In the genomic region with DNA sequence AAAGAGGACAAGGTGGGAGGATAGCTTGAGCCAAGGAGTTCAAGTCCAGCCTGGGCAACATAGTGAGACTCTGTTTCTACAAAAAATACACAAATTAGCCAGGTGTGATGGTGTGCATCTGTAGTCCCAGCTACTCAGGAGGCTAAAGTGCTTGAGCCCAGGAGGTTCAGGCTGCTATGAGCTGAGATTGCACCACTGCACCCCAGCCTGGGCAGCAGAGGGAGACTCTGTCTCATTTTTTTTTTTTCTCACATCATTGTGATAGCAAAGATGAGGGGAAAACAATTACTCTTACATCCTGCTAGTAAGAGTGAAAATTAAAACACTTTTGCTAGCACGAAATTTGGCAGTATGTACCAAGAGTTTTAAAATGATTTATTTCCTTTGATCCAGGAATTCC, we compare ENCODE assay signal across 14 cellular contexts.
DNase-seq lines count a peak whose midpoint lies in the region; ATAC-seq and TF ChIP-seq lines count a peak whose summit lies in the region.
"Had no signal": no experiment of that assay in that cellular context is flagged by ENCODE, and none has a peak within 500 bp of the region (broad histone marks: within the 10 kb centered on the region; RNA-seq: fewer than 3 reads in every experiment).

No MANE protein-coding gene starts in this region.

- H3K4me1 Mint-ChIP-seq in MCF 10A (ENCODE audit: insufficient read depth, unreplicated experiment) (no peaks in the 10 kb centered on the region), WTC11 (peaks cover 6% of the 10 kb centered on the region)
- no peaks in the 10 kb centered on the region for H3K4me1 Mint-ChIP-seq in activated naive CD8-positive, alpha-beta T cell treated with anti-CD3 and anti-CD28 coated beads, Interleukin-2, amount 50 U/mL, for 24 hours
- H3K4me1 Mint-ChIP-seq: B cell, IgD-negative memory B cell had no signal

- H3K36me3 ChIP-seq in breast epithelium (no peaks in the 10 kb centered on the region), Karpas-422 (ENCODE audit: insufficient read depth, low read length) (no peaks in the 10 kb centered on the region)

- TF ChIP-seq CTCF in MCF 10A (IDR thresholded peaks at IDR 0.05; ENCODE audit: unreplicated experiment) (no peak), breast epithelium (IDR thresholded peaks at IDR 0.05) (no peak), WTC11 (IDR thresholded peaks at IDR 0.05) (no peak)

- no peak overlapping the region for H3K9ac ChIP-seq in Karpas-422 (ENCODE audit: low read length)

- intact Hi-C loops in MCF 10A (cut with micrococcal nuclease) (no loop called here), breast epithelium (cut with DNase I; ENCODE audit: low total_unique reads) (no loop called here)

- H3K79me2 ChIP-seq in Karpas-422 (ENCODE audit: low read length) = no peaks in the 10 kb centered on the region

- H3K27ac Mint-ChIP-seq in MCF 10A (ENCODE audit: low read depth, unreplicated experiment) (no peak overlapping the region), WTC11 (no peak overlapping the region)
- H3K27ac Mint-ChIP-seq in activated naive CD8-positive, alpha-beta T cell treated with anti-CD3 and anti-CD28 coated beads, Interleukin-2, amount 50 U/mL, for 24 hours = no peak overlapping the region
- H3K27ac Mint-ChIP-seq: B cell; CD4-positive, alpha-beta T cell; IgD-negative memory B cell had no signal

- DNase-seq in MCF 10A (ENCODE audit: unreplicated experiment) = peak; percentile 6
- DNase-seq in breast epithelium (ENCODE audit: low spot score in 2 of 2) = no peak
- DNase-seq in Karpas-422 = peak; percentile 74
- no peak for DNase-seq in WTC11 (ENCODE audit: low spot score)
- DNase-seq in activated naive CD8-positive, alpha-beta T cell treated with anti-CD3 and anti-CD28 coated beads, Interleukin-2, amount 50 U/mL, for 24 hours = no peak
- no peak for DNase-seq in NCI-H1105 treated with DMSO at 0.1 percent for 48 hours (lab: John Stamatoyannopoulos, UW)
- DNase-seq: C1 segment of cervical spinal cord; CD4-positive, alpha-beta T cell; DND-41; GDM1; H7 had no signal

- no TSS peak for BruUV-seq in MCF 10A (replicated peaks; lab: Mats Ljungman, UMichigan)

- H4K20me1 ChIP-seq in Karpas-422 (ENCODE audit: insufficient read depth, low read depth, low read length) = no peaks in the 10 kb centered on the region

- CTCF ChIA-PET in MCF 10A (lab: Yijun Ruan, JAX) = interaction anchor here (1.1 kb wide), 1 partner anchor 220 kb away, joined by 6 read pairs; no protein-coding TSS in a partner anchor
- CTCF ChIA-PET in WTC11 (lab: Charles Lee) = interaction anchor here (0.6 to 1.4 kb wide), 3 partner anchors 12 to 147 kb away, joined by 3 to 5 read pairs (median 3); no protein-coding TSS in a partner anchor

- H3K9me2 ChIP-seq in Karpas-422 (replicated peaks; ENCODE audit: insufficient read depth, low read length) = no peaks in the 10 kb centered on the region

- H3K9me3 ChIP-seq in breast epithelium (peaks cover 0 to 4% of the 10 kb centered on the region in 2 donors), Karpas-422 (ENCODE audit: low read length) (no peaks in the 10 kb centered on the region)

- no peak overlapping the region for H3K4me2 ChIP-seq in Karpas-422 (ENCODE audit: low read depth, low read length, poor library complexity, severe bottlenecking)

- H3K9me3 Mint-ChIP-seq in MCF 10A (ENCODE audit: unreplicated experiment) (no peaks in the 10 kb centered on the region), WTC11 (peaks cover 29% of the 10 kb centered on the region)
- H3K9me3 Mint-ChIP-seq in activated naive CD8-positive, alpha-beta T cell treated with anti-CD3 and anti-CD28 coated beads, Interleukin-2, amount 50 U/mL, for 24 hours = peaks cover 5% of the 10 kb centered on the region

- H3K36me3 Mint-ChIP-seq in MCF 10A (ENCODE audit: insufficient read depth, unreplicated experiment) (no peaks in the 10 kb centered on the region), WTC11 (no peaks in the 10 kb centered on the region; the same call in 1 of the 2 replicates)
- H3K36me3 Mint-ChIP-seq in activated naive CD8-positive, alpha-beta T cell treated with anti-CD3 and anti-CD28 coated beads, Interleukin-2, amount 50 U/mL, for 24 hours (ENCODE audit: low read depth) = no peaks in the 10 kb centered on the region
- H3K36me3 Mint-ChIP-seq: IgD-negative memory B cell had no signal

- H2AFZ ChIP-seq in Karpas-422 (ENCODE audit: low read length) = no peak overlapping the region

- H3K4me1 ChIP-seq in breast epithelium (no peaks in the 10 kb centered on the region), Karpas-422 (ENCODE audit: low read length) (no peaks in the 10 kb centered on the region)

- POLR2A ChIA-PET in MCF 10A (lab: Yijun Ruan, JAX) = no interaction called here
- POLR2A ChIA-PET in WTC11 (lab: Charles Lee) = no interaction called here

- H3K27me3 Mint-ChIP-seq in MCF 10A (ENCODE audit: insufficient read depth, unreplicated experiment) (no peaks in the 10 kb centered on the region), WTC11 (ENCODE audit: low read depth) (no peaks in the 10 kb centered on the region; the same call in none of the 2 replicates)
- H3K27me3 Mint-ChIP-seq in activated naive CD8-positive, alpha-beta T cell treated with anti-CD3 and anti-CD28 coated beads, Interleukin-2, amount 50 U/mL, for 24 hours = no peaks in the 10 kb centered on the region
- H3K27me3 Mint-ChIP-seq: B cell; CD4-positive, alpha-beta T cell; IgD-negative memory B cell had no signal

- no peak for TF ChIP-seq POLR2A in breast epithelium (IDR thresholded peaks at IDR 0.05)

- ATAC-seq in WTC11 (peak; percentile 38), GM19023 (IDR thresholded peaks at IDR 0.05; ENCODE audit: unreplicated experiment) (no peak)
- ATAC-seq in activated naive CD8-positive, alpha-beta T cell treated with anti-CD3 and anti-CD28 coated beads, Interleukin-2, amount 50 U/mL, for 24 hours = no peak

- H3K27me3 ChIP-seq in breast epithelium = no peaks in the 10 kb centered on the region
- no peaks in the 10 kb centered on the region for H3K27me3 ChIP-seq in Karpas-422 (ENCODE audit: low read length)

- H3K27ac ChIP-seq in breast epithelium = no peak overlapping the region
- H3K27ac ChIP-seq in Karpas-422 (ENCODE audit: low read length) = no peak overlapping the region

- H3K4me3 ChIP-seq in breast epithelium = no peak overlapping the region
- no peak overlapping the region for H3K4me3 ChIP-seq in Karpas-422 (ENCODE audit: low read length)

- H3K4me3 Mint-ChIP-seq in MCF 10A (ENCODE audit: unreplicated experiment) (no peak overlapping the region), WTC11 (no peak overlapping the region)
- no peak overlapping the region for H3K4me3 Mint-ChIP-seq in activated naive CD8-positive, alpha-beta T cell treated with anti-CD3 and anti-CD28 coated beads, Interleukin-2, amount 50 U/mL, for 24 hours
- H3K4me3 Mint-ChIP-seq: B cell; CD4-positive, alpha-beta T cell; IgD-negative memory B cell had no signal

TF ChIP-seq in WTC11, 78 proteins besides CTCF, POLR2A, EP300 and RAD21 (continues in another document):
- TF ChIP-seq, protein P1, sequence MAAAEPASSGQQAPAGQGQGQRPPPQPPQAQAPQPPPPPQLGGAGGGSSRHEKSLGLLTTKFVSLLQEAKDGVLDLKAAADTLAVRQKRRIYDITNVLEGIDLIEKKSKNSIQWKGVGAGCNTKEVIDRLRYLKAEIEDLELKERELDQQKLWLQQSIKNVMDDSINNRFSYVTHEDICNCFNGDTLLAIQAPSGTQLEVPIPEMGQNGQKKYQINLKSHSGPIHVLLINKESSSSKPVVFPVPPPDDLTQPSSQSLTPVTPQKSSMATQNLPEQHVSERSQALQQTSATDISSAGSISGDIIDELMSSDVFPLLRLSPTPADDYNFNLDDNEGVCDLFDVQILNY (CRISPR knock-in tag; IDR thresholded peaks at IDR 0.05) = no peak
- TF ChIP-seq SP1 (CRISPR knock-in tag; conservative IDR thresholded peaks at IDR 0.05) (no peak), ZNF232 (CRISPR knock-in tag; IDR thresholded peaks at IDR 0.05) (no peak), ZNF317 (CRISPR knock-in tag; IDR thresholded peaks at IDR 0.05; ENCODE audit: borderline replicate concordance, low read depth) (no peak), CBFB (CRISPR knock-in tag; IDR thresholded peaks at IDR 0.05; ENCODE audit: low read depth) (no peak), SOX15 (CRISPR knock-in tag; IDR thresholded peaks at IDR 0.05) (no peak), SMAD4 (CRISPR knock-in tag; IDR thresholded peaks at IDR 0.05) (no peak), NFYB (CRISPR knock-in tag; conservative IDR thresholded peaks at IDR 0.05; ENCODE audit: low read depth) (no peak)
- TF ChIP-seq, protein P2, sequence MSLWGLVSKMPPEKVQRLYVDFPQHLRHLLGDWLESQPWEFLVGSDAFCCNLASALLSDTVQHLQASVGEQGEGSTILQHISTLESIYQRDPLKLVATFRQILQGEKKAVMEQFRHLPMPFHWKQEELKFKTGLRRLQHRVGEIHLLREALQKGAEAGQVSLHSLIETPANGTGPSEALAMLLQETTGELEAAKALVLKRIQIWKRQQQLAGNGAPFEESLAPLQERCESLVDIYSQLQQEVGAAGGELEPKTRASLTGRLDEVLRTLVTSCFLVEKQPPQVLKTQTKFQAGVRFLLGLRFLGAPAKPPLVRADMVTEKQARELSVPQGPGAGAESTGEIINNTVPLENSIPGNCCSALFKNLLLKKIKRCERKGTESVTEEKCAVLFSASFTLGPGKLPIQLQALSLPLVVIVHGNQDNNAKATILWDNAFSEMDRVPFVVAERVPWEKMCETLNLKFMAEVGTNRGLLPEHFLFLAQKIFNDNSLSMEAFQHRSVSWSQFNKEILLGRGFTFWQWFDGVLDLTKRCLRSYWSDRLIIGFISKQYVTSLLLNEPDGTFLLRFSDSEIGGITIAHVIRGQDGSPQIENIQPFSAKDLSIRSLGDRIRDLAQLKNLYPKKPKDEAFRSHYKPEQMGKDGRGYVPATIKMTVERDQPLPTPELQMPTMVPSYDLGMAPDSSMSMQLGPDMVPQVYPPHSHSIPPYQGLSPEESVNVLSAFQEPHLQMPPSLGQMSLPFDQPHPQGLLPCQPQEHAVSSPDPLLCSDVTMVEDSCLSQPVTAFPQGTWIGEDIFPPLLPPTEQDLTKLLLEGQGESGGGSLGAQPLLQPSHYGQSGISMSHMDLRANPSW (CRISPR knock-in tag; conservative IDR thresholded peaks at IDR 0.05; ENCODE audit: low read depth) = no peak
- TF ChIP-seq, protein P3, sequence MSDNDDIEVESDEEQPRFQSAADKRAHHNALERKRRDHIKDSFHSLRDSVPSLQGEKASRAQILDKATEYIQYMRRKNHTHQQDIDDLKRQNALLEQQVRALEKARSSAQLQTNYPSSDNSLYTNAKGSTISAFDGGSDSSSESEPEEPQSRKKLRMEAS (CRISPR knock-in tag; IDR thresholded peaks at IDR 0.05) = no peak
- TF ChIP-seq, protein P4, sequence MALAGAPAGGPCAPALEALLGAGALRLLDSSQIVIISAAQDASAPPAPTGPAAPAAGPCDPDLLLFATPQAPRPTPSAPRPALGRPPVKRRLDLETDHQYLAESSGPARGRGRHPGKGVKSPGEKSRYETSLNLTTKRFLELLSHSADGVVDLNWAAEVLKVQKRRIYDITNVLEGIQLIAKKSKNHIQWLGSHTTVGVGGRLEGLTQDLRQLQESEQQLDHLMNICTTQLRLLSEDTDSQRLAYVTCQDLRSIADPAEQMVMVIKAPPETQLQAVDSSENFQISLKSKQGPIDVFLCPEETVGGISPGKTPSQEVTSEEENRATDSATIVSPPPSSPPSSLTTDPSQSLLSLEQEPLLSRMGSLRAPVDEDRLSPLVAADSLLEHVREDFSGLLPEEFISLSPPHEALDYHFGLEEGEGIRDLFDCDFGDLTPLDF (CRISPR knock-in tag; IDR thresholded peaks at IDR 0.05) = no peak

Comparison
In these comparisons a context has a peak if more than half of its experiments do, and no peak if none do; other contexts are left out.
1. DNase-seq: peak in MCF 10A (single experiment) and Karpas-422 (single experiment); none in breast epithelium (0 of 2), WTC11 (single experiment), activated naive CD8-positive, alpha-beta T cell treated with anti-CD3 and anti-CD28 coated beads, Interleukin-2, amount 50 U/mL, for 24 hours (single experiment) and NCI-H1105 treated with DMSO at 0.1 percent for 48 hours (single experiment).